In the genomic region with DNA sequence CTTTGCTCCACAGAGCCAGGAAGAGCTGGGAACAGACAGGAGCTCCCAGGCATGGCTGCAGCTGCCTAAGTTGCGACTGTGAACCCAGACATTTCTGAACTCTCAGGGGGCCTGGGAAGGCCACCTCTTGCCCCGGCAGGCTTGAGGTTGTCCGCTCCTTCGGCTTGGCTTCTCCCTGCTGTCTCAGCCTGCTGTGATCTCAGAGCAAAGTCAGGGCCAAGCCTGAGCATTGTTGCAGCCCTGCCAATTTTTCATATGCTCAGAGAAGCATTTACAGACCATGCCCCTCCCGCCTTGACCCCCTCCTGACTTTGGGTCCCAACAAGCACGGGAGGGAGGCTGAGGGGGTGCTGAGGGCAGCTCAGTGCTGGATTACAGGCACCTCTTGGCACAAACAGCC, we compare ENCODE assay signal across 16 cellular contexts.
A peak's percentile ranks its signal among the peaks of the same experiment; 100 is the strongest.
DNase-seq lines count a peak whose midpoint lies in the region; ATAC-seq, FAIRE-seq and TF ChIP-seq lines count a peak whose summit lies in the region.
"Had no signal": no experiment of that assay in that cellular context is flagged by ENCODE, and none has a peak within 500 bp of the region (broad histone marks: within the 10 kb centered on the region; RNA-seq: fewer than 3 reads in every experiment).

No MANE protein-coding gene starts in this region.

- TF ChIP-seq CTCF in body of pancreas (IDR thresholded peaks at IDR 0.05), result no peak
- no peak for TF ChIP-seq CTCF in kidney (IDR thresholded peaks at IDR 0.05; ENCODE audit: borderline replicate concordance, extremely low read depth, insufficient read depth)
- no peak for TF ChIP-seq CTCF in ovary (IDR thresholded peaks at IDR 0.05)
- no peak for TF ChIP-seq CTCF in testis (IDR thresholded peaks at IDR 0.05)

- H3K4me1 ChIP-seq in body of pancreas, result no peaks in the 10 kb centered on the region
- H3K4me1 ChIP-seq in kidney (ENCODE audit: control insufficient read depth in 1 of 2, insufficient read depth in 1 of 2, low read depth in 1 of 2, low read length in 2 of 2), result no peaks in the 10 kb centered on the region
- H3K4me1 ChIP-seq in ovary (ENCODE audit: insufficient read depth), result peaks cover 13% of the 10 kb centered on the region
- H3K4me1 ChIP-seq in testis, result peaks cover 10% of the 10 kb centered on the region
- H3K4me1 ChIP-seq: A549, BE2C had no signal

- TF ChIP-seq EP300 in ovary (IDR thresholded peaks at IDR 0.05), result no peak

- H3K36me3 Mint-ChIP-seq in immature natural killer cell, result no peaks in the 10 kb centered on the region
- H3K36me3 Mint-ChIP-seq: CD4-positive, alpha-beta memory T cell had no signal

- intact Hi-C loops in body of pancreas (cut with DNase I), result no loop called here
- intact Hi-C loops in kidney (cut with DNase I), result no loop called here
- intact Hi-C loops in ovary (cut with DNase I), result no loop called here
- intact Hi-C loops in testis (cut with DNase I; ENCODE audit: low total_unique reads), result no loop called here

- TF ChIP-seq POLR2A in body of pancreas (IDR thresholded peaks at IDR 0.05), result no peak
- no peak for TF ChIP-seq POLR2A in ovary (IDR thresholded peaks at IDR 0.05)
- no peak for TF ChIP-seq POLR2A in testis (IDR thresholded peaks at IDR 0.05)

- H3K4me3 Mint-ChIP-seq in immature natural killer cell, result no peak overlapping the region
- H3K4me3 Mint-ChIP-seq: CD4-positive, alpha-beta memory T cell had no signal

- no peaks in the 10 kb centered on the region for H3K36me3 ChIP-seq in body of pancreas (replicated peaks in 1 of 2; ENCODE audit: insufficient read depth in 1 of 2, low read depth in 2 of 2)
- H3K36me3 ChIP-seq in kidney (ENCODE audit: control insufficient read depth in 1 of 2, insufficient read depth in 2 of 2, low read length in 2 of 2), result no peaks in the 10 kb centered on the region
- no peaks in the 10 kb centered on the region for H3K36me3 ChIP-seq in ovary
- no peaks in the 10 kb centered on the region for H3K36me3 ChIP-seq in testis (ENCODE audit: low read depth, missing control alignments)
- H3K36me3 ChIP-seq: BE2C had no signal

- H3K4me1 Mint-ChIP-seq in immature natural killer cell, result no peaks in the 10 kb centered on the region
- H3K4me1 Mint-ChIP-seq: CD4-positive, alpha-beta memory T cell had no signal

- no peak overlapping the region for H3K9ac ChIP-seq in kidney (ENCODE audit: low read length in 2 of 2)

- DNase-seq in body of pancreas (no peak), kidney (peak; percentile 66), ovary (peak in 4 of 5 donors; percentile 17 to 45 (median 25)), testis (peak; percentile 38), immature natural killer cell (no peak), NCI-H2029 (lab: John Stamatoyannopoulos, UW) (no peak), GF-D8 (lab: John Stamatoyannopoulos, UW) (no peak)
- DNase-seq: BE2C; CD4-positive, alpha-beta memory T cell; DMS79 had no signal

- peaks cover 0 to 4% (median 0%) of the 10 kb centered on the region in 3 donors for H3K27me3 Mint-ChIP-seq in immature natural killer cell (ENCODE audit: low read depth in 3 of 3)
- H3K27me3 Mint-ChIP-seq: CD4-positive, alpha-beta memory T cell had no signal

- H3K27ac Mint-ChIP-seq in immature natural killer cell, result no peak overlapping the region
- H3K27ac Mint-ChIP-seq: CD4-positive, alpha-beta memory T cell had no signal

- ATAC-seq in body of pancreas, result peak; percentile 12
- no peak for ATAC-seq in GM19463 (IDR thresholded peaks at IDR 0.05; ENCODE audit: unreplicated experiment)
- ATAC-seq: A549 had no signal

- H3K9me3 ChIP-seq in body of pancreas, result no peaks in the 10 kb centered on the region
- H3K9me3 ChIP-seq in kidney (ENCODE audit: control insufficient read depth in 1 of 2, low read length in 2 of 2), result no peaks in the 10 kb centered on the region
- no peaks in the 10 kb centered on the region for H3K9me3 ChIP-seq in ovary
- no peaks in the 10 kb centered on the region for H3K9me3 ChIP-seq in testis
- H3K9me3 ChIP-seq: A549, BE2C had no signal

- H3K9me3 Mint-ChIP-seq in immature natural killer cell, result no peaks in the 10 kb centered on the region

- no peak for FAIRE-seq in kidney (lab: Jason Lieb, UNC)
- FAIRE-seq: A549, GM12891, H54 had no signal

- H3K4me3 ChIP-seq in body of pancreas (no peak overlapping the region), kidney (ENCODE audit: low read length in 2 of 2) (no peak overlapping the region), ovary (no peak overlapping the region), testis (no peak overlapping the region)
- H3K4me3 ChIP-seq: A549 had no signal

- H3K27ac ChIP-seq in body of pancreas (no peak overlapping the region), kidney (ENCODE audit: low read depth in 2 of 2, low read length in 2 of 2) (no peak overlapping the region), ovary (no peak overlapping the region), testis (no peak overlapping the region)
- H3K27ac ChIP-seq: A549, C4-2B, HL-60 had no signal

- 83 to 85% methylated on average over 2 to 6 of the region's 6 CpGs for WGBS in body of pancreas, 2 donors
- WGBS in ovary, 3 donors, result 32 to 51% (median 44%) methylated on average over 6 of the region's 6 CpGs
- 68% methylated on average over 6 of the region's 6 CpGs; no CpG with 5 or more reads in 1 of the 2 donors for WGBS in testis, 2 donors

- no peaks in the 10 kb centered on the region for H3K27me3 ChIP-seq in body of pancreas
- H3K27me3 ChIP-seq in ovary, result no peaks in the 10 kb centered on the region
- no peaks in the 10 kb centered on the region for H3K27me3 ChIP-seq in testis
- H3K27me3 ChIP-seq: BE2C had no signal

Comparison
In these comparisons a context has a peak if more than half of its experiments do, and no peak if none do; other contexts are left out.
1. DNase-seq: peak in kidney (single experiment), ovary (4 of 5) and testis (single experiment); none in body of pancreas (0 of 4), immature natural killer cell (0 of 3), NCI-H2029 (single experiment) and GF-D8 (single experiment).